2 cellular contexts compared by ENCODE assay signal in the genomic region with DNA sequence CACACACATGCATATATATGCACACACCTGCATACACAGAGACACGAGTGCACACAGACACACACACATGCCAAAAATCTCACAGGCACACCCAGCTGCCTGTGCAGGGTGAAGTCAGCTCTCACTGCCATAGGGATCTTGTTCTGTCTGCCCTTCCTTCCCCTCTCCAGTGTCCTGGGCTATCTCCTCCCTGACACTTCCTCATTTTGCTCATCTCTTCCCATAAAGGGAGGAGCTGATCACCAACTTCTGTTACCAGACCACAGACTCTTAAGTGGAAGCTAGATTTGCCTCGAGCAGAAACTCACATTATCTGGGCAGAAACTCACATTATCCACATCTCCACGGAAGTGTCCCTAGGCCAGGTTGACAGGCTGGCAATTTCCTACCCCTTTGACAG.
TF ChIP-seq lines count a peak whose summit lies in the region.

No MANE protein-coding gene starts in this region.

TF ChIP-seq in liver, 16 proteins besides CTCF, POLR2A, EP300 and RAD21:
- TF ChIP-seq, protein P1, sequence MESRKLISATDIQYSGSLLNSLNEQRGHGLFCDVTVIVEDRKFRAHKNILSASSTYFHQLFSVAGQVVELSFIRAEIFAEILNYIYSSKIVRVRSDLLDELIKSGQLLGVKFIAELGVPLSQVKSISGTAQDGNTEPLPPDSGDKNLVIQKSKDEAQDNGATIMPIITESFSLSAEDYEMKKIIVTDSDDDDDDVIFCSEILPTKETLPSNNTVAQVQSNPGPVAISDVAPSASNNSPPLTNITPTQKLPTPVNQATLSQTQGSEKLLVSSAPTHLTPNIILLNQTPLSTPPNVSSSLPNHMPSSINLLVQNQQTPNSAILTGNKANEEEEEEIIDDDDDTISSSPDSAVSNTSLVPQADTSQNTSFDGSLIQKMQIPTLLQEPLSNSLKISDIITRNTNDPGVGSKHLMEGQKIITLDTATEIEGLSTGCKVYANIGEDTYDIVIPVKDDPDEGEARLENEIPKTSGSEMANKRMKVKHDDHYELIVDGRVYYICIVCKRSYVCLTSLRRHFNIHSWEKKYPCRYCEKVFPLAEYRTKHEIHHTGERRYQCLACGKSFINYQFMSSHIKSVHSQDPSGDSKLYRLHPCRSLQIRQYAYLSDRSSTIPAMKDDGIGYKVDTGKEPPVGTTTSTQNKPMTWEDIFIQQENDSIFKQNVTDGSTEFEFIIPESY (IDR thresholded peaks at IDR 0.05), result no peak
- TF ChIP-seq, protein P2, sequence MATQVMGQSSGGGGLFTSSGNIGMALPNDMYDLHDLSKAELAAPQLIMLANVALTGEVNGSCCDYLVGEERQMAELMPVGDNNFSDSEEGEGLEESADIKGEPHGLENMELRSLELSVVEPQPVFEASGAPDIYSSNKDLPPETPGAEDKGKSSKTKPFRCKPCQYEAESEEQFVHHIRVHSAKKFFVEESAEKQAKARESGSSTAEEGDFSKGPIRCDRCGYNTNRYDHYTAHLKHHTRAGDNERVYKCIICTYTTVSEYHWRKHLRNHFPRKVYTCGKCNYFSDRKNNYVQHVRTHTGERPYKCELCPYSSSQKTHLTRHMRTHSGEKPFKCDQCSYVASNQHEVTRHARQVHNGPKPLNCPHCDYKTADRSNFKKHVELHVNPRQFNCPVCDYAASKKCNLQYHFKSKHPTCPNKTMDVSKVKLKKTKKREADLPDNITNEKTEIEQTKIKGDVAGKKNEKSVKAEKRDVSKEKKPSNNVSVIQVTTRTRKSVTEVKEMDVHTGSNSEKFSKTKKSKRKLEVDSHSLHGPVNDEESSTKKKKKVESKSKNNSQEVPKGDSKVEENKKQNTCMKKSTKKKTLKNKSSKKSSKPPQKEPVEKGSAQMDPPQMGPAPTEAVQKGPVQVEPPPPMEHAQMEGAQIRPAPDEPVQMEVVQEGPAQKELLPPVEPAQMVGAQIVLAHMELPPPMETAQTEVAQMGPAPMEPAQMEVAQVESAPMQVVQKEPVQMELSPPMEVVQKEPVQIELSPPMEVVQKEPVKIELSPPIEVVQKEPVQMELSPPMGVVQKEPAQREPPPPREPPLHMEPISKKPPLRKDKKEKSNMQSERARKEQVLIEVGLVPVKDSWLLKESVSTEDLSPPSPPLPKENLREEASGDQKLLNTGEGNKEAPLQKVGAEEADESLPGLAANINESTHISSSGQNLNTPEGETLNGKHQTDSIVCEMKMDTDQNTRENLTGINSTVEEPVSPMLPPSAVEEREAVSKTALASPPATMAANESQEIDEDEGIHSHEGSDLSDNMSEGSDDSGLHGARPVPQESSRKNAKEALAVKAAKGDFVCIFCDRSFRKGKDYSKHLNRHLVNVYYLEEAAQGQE (IDR thresholded peaks at IDR 0.05), result no peak
- TF ChIP-seq GABPA (IDR thresholded peaks at IDR 0.05 in 1 of 2, conservative IDR thresholded peaks at IDR 0.05 in 1 of 2), result no peak
- no peak for TF ChIP-seq FOXA2 (IDR thresholded peaks at IDR 0.05)
- TF ChIP-seq RXRA (IDR thresholded peaks at IDR 0.05), result no peak
- no peak for TF ChIP-seq TAF1 (conservative IDR thresholded peaks at IDR 0.05)
- TF ChIP-seq HNF4A (conservative IDR thresholded peaks at IDR 0.05), result no peak
- no peak for TF ChIP-seq EGR1 (IDR thresholded peaks at IDR 0.05; ENCODE audit: low read depth in 2 of 2)
- no peak for TF ChIP-seq JUND (IDR thresholded peaks at IDR 0.05)
- TF ChIP-seq NR2F2 (IDR thresholded peaks at IDR 0.05), result no peak
- no peak for TF ChIP-seq HNF4G (IDR thresholded peaks at IDR 0.05)
- TF ChIP-seq YY1 (IDR thresholded peaks at IDR 0.05), result no peak
- no peak for TF ChIP-seq FOXA1 (IDR thresholded peaks at IDR 0.05)
- TF ChIP-seq, protein P3, sequence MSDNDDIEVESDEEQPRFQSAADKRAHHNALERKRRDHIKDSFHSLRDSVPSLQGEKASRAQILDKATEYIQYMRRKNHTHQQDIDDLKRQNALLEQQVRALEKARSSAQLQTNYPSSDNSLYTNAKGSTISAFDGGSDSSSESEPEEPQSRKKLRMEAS (IDR thresholded peaks at IDR 0.05), result no peak
- TF ChIP-seq, protein P4, sequence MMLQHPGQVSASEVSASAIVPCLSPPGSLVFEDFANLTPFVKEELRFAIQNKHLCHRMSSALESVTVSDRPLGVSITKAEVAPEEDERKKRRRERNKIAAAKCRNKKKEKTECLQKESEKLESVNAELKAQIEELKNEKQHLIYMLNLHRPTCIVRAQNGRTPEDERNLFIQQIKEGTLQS (IDR thresholded peaks at IDR 0.05), result no peak
- TF ChIP-seq SP1 (IDR thresholded peaks at IDR 0.05), result no peak

TF ChIP-seq in HepG2, 621 proteins besides CTCF, POLR2A, EP300 and RAD21:
- TF ChIP-seq ZSCAN31 (CRISPR knock-in tag; IDR thresholded peaks at IDR 0.05; ENCODE audit: low read depth) (no peak), ZNF234 (CRISPR knock-in tag; conservative IDR thresholded peaks at IDR 0.05) (no peak), ZNF615 (CRISPR knock-in tag; IDR thresholded peaks at IDR 0.05; ENCODE audit: borderline replicate concordance) (no peak), ZNF557 (CRISPR knock-in tag; IDR thresholded peaks at IDR 0.05) (no peak), PTBP1 (IDR thresholded peaks at IDR 0.05; ENCODE audit: low read depth, low read length, poor library complexity, severe bottlenecking) (no peak), LRRFIP1 (CRISPR knock-in tag; conservative IDR thresholded peaks at IDR 0.05) (no peak), SRSF1 (optimal IDR thresholded peaks at IDR 0.05; ENCODE audit: low read depth, low read length) (no peak), KAT8 (CRISPR knock-in tag; IDR thresholded peaks at IDR 0.05) (no peak), NR2F6 (IDR thresholded peaks at IDR 0.05) (no peak), NR2F6 (CRISPR knock-in tag; IDR thresholded peaks at IDR 0.05) (no peak)
